23 cellular contexts compared by ENCODE assay signal in genomic region chr17:70022175-70022574, GRCh38. TPM values are rescaled to one million over a fixed set of nuclear protein-coding genes. Genes with fewer than 3 reads are reported as not detected.
A peak's percentile ranks its signal among the peaks of the same experiment; 100 is the strongest.
DNase-seq lines count a peak whose midpoint lies in the region; ATAC-seq and TF ChIP-seq lines count a peak whose summit lies in the region.
"Had no signal": no experiment of that assay in that cellular context is flagged by ENCODE, and none has a peak within 500 bp of the region (broad histone marks: within the 10 kb centered on the region; RNA-seq: fewer than 3 reads in every experiment).

No MANE protein-coding gene starts in this region.

- H3K9me3 ChIP-seq in adipocyte (ENCODE audit: control insufficient read depth, low read length) = peaks cover under 1% of the 10 kb centered on the region
- no peaks in the 10 kb centered on the region for H3K9me3 ChIP-seq in gastroesophageal sphincter
- H3K9me3 ChIP-seq: ascending aorta, heart left ventricle, Peyer's patch, tibial nerve had no signal

- peak overlapping the region; percentile 8 for H3K4me3 ChIP-seq in adipocyte (ENCODE audit: low read length)
- no peak overlapping the region for H3K4me3 ChIP-seq in gastroesophageal sphincter
- H3K4me3 ChIP-seq: ascending aorta, heart left ventricle, Peyer's patch, tibial nerve had no signal

- no peaks in the 10 kb centered on the region for H3K36me3 ChIP-seq in adipocyte (ENCODE audit: control insufficient read depth, insufficient read depth, low read length, severe bottlenecking)
- no peaks in the 10 kb centered on the region for H3K36me3 ChIP-seq in gastroesophageal sphincter
- H3K36me3 ChIP-seq: ascending aorta, heart left ventricle, Peyer's patch, tibial nerve had no signal

- peak overlapping the region; percentile 11 to 73 (median 60) for H3K27ac ChIP-seq in gastroesophageal sphincter
- H3K27ac ChIP-seq: ascending aorta, heart left ventricle, Peyer's patch, VCaP had no signal

- DNase-seq in HFFc6 (peak; percentile 1), adipocyte (ENCODE audit: low read depth) (no peak), stromal cell of bone marrow (ENCODE audit: low read depth) (peak; percentile 28), C1 segment of cervical spinal cord (lab: John Stamatoyannopoulos, UW) (no peak), erythroblast (lab: John Stamatoyannopoulos, UW) (no peak), EL (no peak)
- DNase-seq: activated CD4-positive, alpha-beta T cell treated with anti-CD3 and anti-CD28 coated beads, Interleukin-2, amount 10 ng/mL, durations not matched to agents 7 days and 5 days; activated CD8-positive, alpha-beta memory T cell treated with anti-CD3 and anti-CD28 coated beads, Interleukin-2, amount 10 ng/mL, durations not matched to agents 7 days and 5 days; AML-193; DMS53; effector memory CD4-positive, alpha-beta T cell; heart left ventricle; NCI-H1092; NCI-H2029; Peyer's patch; T-helper 2 cell had no signal

- H3K27me3 Mint-ChIP-seq in HFFc6 (ENCODE audit: insufficient read depth) = peaks cover 9% of the 10 kb centered on the region; the same call in 1 of the 2 replicates
- H3K27me3 Mint-ChIP-seq: activated CD8-positive, alpha-beta memory T cell treated with anti-CD3 and anti-CD28 coated beads, Interleukin-2, amount 10 ng/mL, durations not matched to agents 7 days and 5 days had no signal

- H3K4me1 ChIP-seq in adipocyte (ENCODE audit: control insufficient read depth, insufficient read depth, low read length) (peaks cover 13% of the 10 kb centered on the region), gastroesophageal sphincter (peaks cover 0 to 25% (median 8%) of the 10 kb centered on the region in 3 donors)
- H3K4me1 ChIP-seq: ascending aorta, Peyer's patch had no signal

- TF ChIP-seq POLR2A in gastroesophageal sphincter (IDR thresholded peaks at IDR 0.05) (no peak), erythroblast (IDR thresholded peaks at IDR 0.05; ENCODE audit: low read length) (no peak)

- H3K27me3 ChIP-seq in adipocyte (replicated peaks; ENCODE audit: control insufficient read depth, insufficient read depth, low read length) = no peaks in the 10 kb centered on the region
- H3K27me3 ChIP-seq in gastroesophageal sphincter = no peaks in the 10 kb centered on the region
- H3K27me3 ChIP-seq: ascending aorta, heart left ventricle, Peyer's patch, tibial nerve had no signal

- peaks cover 15% of the 10 kb centered on the region for H3K4me1 Mint-ChIP-seq in HFFc6 (ENCODE audit: low read depth)
- H3K4me1 Mint-ChIP-seq: activated CD4-positive, alpha-beta T cell treated with anti-CD3 and anti-CD28 coated beads, Interleukin-2, amount 10 ng/mL, durations not matched to agents 7 days and 5 days; activated CD8-positive, alpha-beta memory T cell treated with anti-CD3 and anti-CD28 coated beads, Interleukin-2, amount 10 ng/mL, durations not matched to agents 7 days and 5 days; activated naive CD4-positive, alpha-beta T cell treated with anti-CD3 and anti-CD28 coated beads, Interleukin-2, amount 50 U/mL, for 24 hours had no signal

- no peak for TF ChIP-seq EP300 in gastroesophageal sphincter (IDR thresholded peaks at IDR 0.05)

- H3K27ac Mint-ChIP-seq in HFFc6 = no peak overlapping the region
- H3K27ac Mint-ChIP-seq: activated CD4-positive, alpha-beta T cell treated with anti-CD3 and anti-CD28 coated beads, Interleukin-2, amount 10 ng/mL, durations not matched to agents 7 days and 5 days; activated CD8-positive, alpha-beta memory T cell treated with anti-CD3 and anti-CD28 coated beads, Interleukin-2, amount 10 ng/mL, durations not matched to agents 7 days and 5 days; activated naive CD4-positive, alpha-beta T cell treated with anti-CD3 and anti-CD28 coated beads, Interleukin-2, amount 50 U/mL, for 24 hours; stimulated activated naive CD8-positive, alpha-beta T cell treated with anti-CD3 and anti-CD28 coated beads, Interleukin-15, Interleukin-2, amounts not matched to agents 100 ng/mL and 50 ng/mL, for 24 hours had no signal

- WGBS in gastroesophageal sphincter (ENCODE audit: low coverage in 1 of 2), 2 donors = 22 to 46% methylated on average over 3 of the region's 3 CpGs

- no peak overlapping the region for H3K9ac ChIP-seq in adipocyte (ENCODE audit: low read length)

- no peaks in the 10 kb centered on the region for H3K9me3 Mint-ChIP-seq in HFFc6
- H3K9me3 Mint-ChIP-seq: activated naive CD4-positive, alpha-beta T cell treated with anti-CD3 and anti-CD28 coated beads, Interleukin-2, amount 50 U/mL, for 24 hours; stimulated activated naive CD8-positive, alpha-beta T cell treated with anti-CD3 and anti-CD28 coated beads, Interleukin-15, Interleukin-2, amounts not matched to agents 100 ng/mL and 50 ng/mL, for 24 hours had no signal

- H3K36me3 Mint-ChIP-seq in HFFc6 (ENCODE audit: low read depth) = no peaks in the 10 kb centered on the region
- H3K36me3 Mint-ChIP-seq: activated CD8-positive, alpha-beta memory T cell treated with anti-CD3 and anti-CD28 coated beads, Interleukin-2, amount 10 ng/mL, durations not matched to agents 7 days and 5 days; activated naive CD4-positive, alpha-beta T cell treated with anti-CD3 and anti-CD28 coated beads, Interleukin-2, amount 50 U/mL, for 24 hours had no signal

- no peak for ATAC-seq in gastroesophageal sphincter
- ATAC-seq: activated CD8-positive, alpha-beta memory T cell treated with anti-CD3 and anti-CD28 coated beads, Interleukin-2, amount 10 ng/mL, durations not matched to agents 7 days and 5 days; heart left ventricle; left lobe of liver had no signal

- no peak overlapping the region for H3K4me3 Mint-ChIP-seq in HFFc6
- H3K4me3 Mint-ChIP-seq: activated CD4-positive, alpha-beta T cell treated with anti-CD3 and anti-CD28 coated beads, Interleukin-2, amount 10 ng/mL, durations not matched to agents 7 days and 5 days; activated CD8-positive, alpha-beta memory T cell treated with anti-CD3 and anti-CD28 coated beads, Interleukin-2, amount 10 ng/mL, durations not matched to agents 7 days and 5 days; activated naive CD4-positive, alpha-beta T cell treated with anti-CD3 and anti-CD28 coated beads, Interleukin-2, amount 50 U/mL, for 24 hours; stimulated activated naive CD8-positive, alpha-beta T cell treated with anti-CD3 and anti-CD28 coated beads, Interleukin-15, Interleukin-2, amounts not matched to agents 100 ng/mL and 50 ng/mL, for 24 hours had no signal

- TF ChIP-seq CTCF in HFFc6 (IDR thresholded peaks at IDR 0.05) (no peak), gastroesophageal sphincter (IDR thresholded peaks at IDR 0.05) (no peak)

RNA-seq across cellular contexts. Expression of gene KCNJ16, which starts 52.9 kb away (rescaled TPM):
- total RNA-seq in HFFc6 (2021; fragmentation: NEBNext Ultra II Directional; extraction: Animal tissue kit (Norgen Biotek cat#: 25700)) = not detected
- under 1 TPM in 2 of 4 donors, not detected in 2; 0.54 to 0.96 TPM for total RNA-seq in gastroesophageal sphincter
- total RNA-seq: activated CD4-positive, alpha-beta T cell treated with anti-CD3 and anti-CD28 coated beads, Interleukin-2, amount 10 ng/mL, durations not matched to agents 7 days and 5 days; activated CD8-positive, alpha-beta memory T cell treated with anti-CD3 and anti-CD28 coated beads, Interleukin-2, amount 10 ng/mL, durations not matched to agents 7 days and 5 days; ascending aorta had no signal

Comparison
In these comparisons a context has a peak if more than half of its experiments do, and no peak if none do; other contexts are left out.
1. DNase-seq: peak in HFFc6 (single experiment) and stromal cell of bone marrow (single experiment); none in adipocyte (single experiment), C1 segment of cervical spinal cord (0 of 14), erythroblast (0 of 2) and EL (single experiment).